In the genomic region with DNA sequence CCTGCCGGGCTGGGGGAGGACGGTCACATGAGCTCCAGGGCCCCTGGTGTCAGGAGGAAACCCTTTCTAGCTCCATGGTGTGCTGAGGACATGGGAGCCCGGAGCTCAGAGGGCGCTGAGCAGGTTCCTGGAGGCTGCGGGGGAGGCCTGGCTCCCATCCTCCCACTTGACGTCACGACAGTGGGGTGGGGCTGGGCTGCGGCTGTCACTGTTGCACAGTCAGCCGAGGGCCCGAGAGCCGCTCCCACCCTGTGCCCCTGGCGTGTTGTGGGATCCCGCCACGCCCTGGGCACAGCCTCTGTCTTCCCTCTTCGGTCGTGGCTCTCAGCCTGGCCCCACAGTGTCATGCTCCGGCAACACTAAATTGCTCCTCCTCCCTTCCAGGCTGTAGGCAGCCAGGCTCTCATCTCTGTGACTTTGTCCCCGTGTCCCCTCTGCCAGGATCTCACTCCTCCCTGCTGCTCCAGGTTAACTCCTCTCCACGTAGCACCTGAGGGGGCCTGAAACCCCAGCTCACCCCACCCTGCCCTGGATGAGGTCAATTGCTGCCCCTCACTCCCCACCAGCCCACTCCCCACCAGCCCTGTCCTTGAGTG, we compare ENCODE assay signal across 11 cellular contexts. TPM values are rescaled to one million over a fixed set of nuclear protein-coding genes. Genes with fewer than 3 reads are reported as not detected.
DNase-seq lines count a peak whose midpoint lies in the region; ATAC-seq and TF ChIP-seq lines count a peak whose summit lies in the region.
"Had no signal": no experiment of that assay in that cellular context is flagged by ENCODE, and none has a peak within 500 bp of the region (broad histone marks: within the 10 kb centered on the region; RNA-seq: fewer than 3 reads in every experiment).

No MANE protein-coding gene starts in this region.

- no peak overlapping the region for H3K4me3 Mint-ChIP-seq in activated CD8-positive, alpha-beta T cell treated with anti-CD3 and anti-CD28 coated beads for 36 hours
- no peak overlapping the region for H3K4me3 Mint-ChIP-seq in activated CD8-positive, alpha-beta T cell treated with anti-CD3 and anti-CD28 coated beads, Interleukin-2, amount 10 ng/mL, durations not matched to agents 7 days and 5 days
- H3K4me3 Mint-ChIP-seq in glutamatergic neuron (ENCODE audit: unreplicated experiment) = no peak overlapping the region
- H3K4me3 Mint-ChIP-seq: immature natural killer cell had no signal

- CTCF ChIA-PET in activated CD8-positive, alpha-beta T cell treated with anti-CD3 and anti-CD28 coated beads for 36 hours (lab: Charles Lee) = no interaction called here
- CTCF ChIA-PET in activated CD8-positive, alpha-beta T cell treated with anti-CD3 and anti-CD28 coated beads, Interleukin-2, amount 10 ng/mL, durations not matched to agents 7 days and 5 days (lab: Charles Lee) = no interaction called here

- peak; percentile 41 for ATAC-seq in activated CD8-positive, alpha-beta T cell treated with anti-CD3 and anti-CD28 coated beads for 36 hours
- ATAC-seq in activated CD8-positive, alpha-beta T cell treated with anti-CD3 and anti-CD28 coated beads, Interleukin-2, amount 10 ng/mL, durations not matched to agents 7 days and 5 days = no peak
- ATAC-seq in GM18858 (IDR thresholded peaks at IDR 0.05; ENCODE audit: unreplicated experiment) = no peak

- H3K4me3 ChIP-seq in right atrium auricular region (no peak overlapping the region), tibial nerve (no peak overlapping the region)
- H3K4me3 ChIP-seq: right lobe of liver had no signal

- H3K27me3 ChIP-seq in right atrium auricular region (no peaks in the 10 kb centered on the region), tibial nerve (no peaks in the 10 kb centered on the region)
- H3K27me3 ChIP-seq: right lobe of liver had no signal

- H3K4me1 ChIP-seq in right atrium auricular region (no peaks in the 10 kb centered on the region), tibial nerve (peaks cover 0 to 40% (median 0%) of the 10 kb centered on the region in 4 donors)
- H3K4me1 ChIP-seq: right lobe of liver had no signal

- POLR2A ChIA-PET in activated CD8-positive, alpha-beta T cell treated with anti-CD3 and anti-CD28 coated beads for 36 hours (lab: Charles Lee) = no interaction called here
- POLR2A ChIA-PET in activated CD8-positive, alpha-beta T cell treated with anti-CD3 and anti-CD28 coated beads, Interleukin-2, amount 10 ng/mL, durations not matched to agents 7 days and 5 days (lab: Charles Lee) = no interaction called here

- H3K27ac ChIP-seq in right atrium auricular region (no peak overlapping the region), tibial nerve (peak overlapping the region in 2 of 4 donors; percentile 36 to 63)
- H3K27ac ChIP-seq: right lobe of liver had no signal

- no peak for TF ChIP-seq POLR2A in tibial nerve (IDR thresholded peaks at IDR 0.05)

- 17 to 31% methylated on average over 17 to 19 of the region's 19 CpGs for WGBS in tibial nerve, 2 donors

- no peak for DNase-seq in activated CD8-positive, alpha-beta T cell treated with anti-CD3 and anti-CD28 coated beads for 36 hours
- no peak for DNase-seq in activated CD8-positive, alpha-beta T cell treated with anti-CD3 and anti-CD28 coated beads, Interleukin-2, amount 10 ng/mL, durations not matched to agents 7 days and 5 days
- peak; percentile 85 for DNase-seq in SW480 (ENCODE audit: low spot score)
- peak; percentile 81 for DNase-seq in right atrium auricular region (ENCODE audit: low spot score)
- peak; percentile 47 to 49 for DNase-seq in tibial nerve (ENCODE audit: low spot score in 2 of 2)
- DNase-seq in NCI-H524 treated with DMSO at 0.1 percent for 48 hours (lab: John Stamatoyannopoulos, UW) = no peak
- no peak for DNase-seq in glutamatergic neuron
- DNase-seq: cerebellar nuclear complex, right lobe of liver had no signal

- H3K27me3 Mint-ChIP-seq in activated CD8-positive, alpha-beta T cell treated with anti-CD3 and anti-CD28 coated beads for 36 hours = no peaks in the 10 kb centered on the region
- peaks cover 3% of the 10 kb centered on the region for H3K27me3 Mint-ChIP-seq in activated CD8-positive, alpha-beta T cell treated with anti-CD3 and anti-CD28 coated beads, Interleukin-2, amount 10 ng/mL, durations not matched to agents 7 days and 5 days (ENCODE audit: low read depth)
- peaks cover 5% of the 10 kb centered on the region for H3K27me3 Mint-ChIP-seq in glutamatergic neuron (ENCODE audit: unreplicated experiment)

- no peak overlapping the region for H3K27ac Mint-ChIP-seq in activated CD8-positive, alpha-beta T cell treated with anti-CD3 and anti-CD28 coated beads for 36 hours
- H3K27ac Mint-ChIP-seq in activated CD8-positive, alpha-beta T cell treated with anti-CD3 and anti-CD28 coated beads, Interleukin-2, amount 10 ng/mL, durations not matched to agents 7 days and 5 days = no peak overlapping the region
- no peak overlapping the region for H3K27ac Mint-ChIP-seq in glutamatergic neuron (ENCODE audit: unreplicated experiment)
- H3K27ac Mint-ChIP-seq: immature natural killer cell had no signal

- H3K4me1 Mint-ChIP-seq in activated CD8-positive, alpha-beta T cell treated with anti-CD3 and anti-CD28 coated beads for 36 hours (ENCODE audit: low read depth) = peaks cover 6% of the 10 kb centered on the region
- H3K4me1 Mint-ChIP-seq in activated CD8-positive, alpha-beta T cell treated with anti-CD3 and anti-CD28 coated beads, Interleukin-2, amount 10 ng/mL, durations not matched to agents 7 days and 5 days (ENCODE audit: low read depth) = peaks cover 6% of the 10 kb centered on the region
- peaks cover 10% of the 10 kb centered on the region for H3K4me1 Mint-ChIP-seq in glutamatergic neuron (ENCODE audit: low read depth, unreplicated experiment)

- TF ChIP-seq CTCF in activated CD8-positive, alpha-beta T cell treated with anti-CD3 and anti-CD28 coated beads for 36 hours (IDR thresholded peaks at IDR 0.05) = no peak
- TF ChIP-seq CTCF in right atrium auricular region (IDR thresholded peaks at IDR 0.05) (no peak), tibial nerve (IDR thresholded peaks at IDR 0.05) (no peak), glutamatergic neuron (IDR thresholded peaks at IDR 0.05; ENCODE audit: partially characterized antibody, unreplicated experiment) (no peak)

- H3K36me3 ChIP-seq in right atrium auricular region (no peaks in the 10 kb centered on the region), tibial nerve (no peaks in the 10 kb centered on the region)
- H3K36me3 ChIP-seq: right lobe of liver had no signal

- peak in 1 of 2 donors; percentile 29 for TF ChIP-seq EP300 in tibial nerve (IDR thresholded peaks at IDR 0.05)

- no peaks in the 10 kb centered on the region for H3K9me3 ChIP-seq in right atrium auricular region
- no peaks in the 10 kb centered on the region for H3K9me3 ChIP-seq in tibial nerve
- H3K9me3 ChIP-seq: right lobe of liver had no signal

- H3K36me3 Mint-ChIP-seq in activated CD8-positive, alpha-beta T cell treated with anti-CD3 and anti-CD28 coated beads for 36 hours (ENCODE audit: low read depth) = no peaks in the 10 kb centered on the region
- no peaks in the 10 kb centered on the region for H3K36me3 Mint-ChIP-seq in activated CD8-positive, alpha-beta T cell treated with anti-CD3 and anti-CD28 coated beads, Interleukin-2, amount 10 ng/mL, durations not matched to agents 7 days and 5 days (ENCODE audit: low read depth)
- H3K36me3 Mint-ChIP-seq in glutamatergic neuron (ENCODE audit: unreplicated experiment) = no peaks in the 10 kb centered on the region
- H3K36me3 Mint-ChIP-seq: immature natural killer cell had no signal

- H3K9me3 Mint-ChIP-seq in activated CD8-positive, alpha-beta T cell treated with anti-CD3 and anti-CD28 coated beads for 36 hours = no peaks in the 10 kb centered on the region
- no peaks in the 10 kb centered on the region for H3K9me3 Mint-ChIP-seq in activated CD8-positive, alpha-beta T cell treated with anti-CD3 and anti-CD28 coated beads, Interleukin-2, amount 10 ng/mL, durations not matched to agents 7 days and 5 days (ENCODE audit: insufficient read depth)
- H3K9me3 Mint-ChIP-seq in glutamatergic neuron (ENCODE audit: unreplicated experiment) = peaks cover 13% of the 10 kb centered on the region
- H3K9me3 Mint-ChIP-seq: immature natural killer cell had no signal

- intact Hi-C loops in activated CD8-positive, alpha-beta T cell treated with anti-CD3 and anti-CD28 coated beads for 36 hours (cut with micrococcal nuclease) = no loop called here

RNA-seq across cellular contexts. Expression of a gene that starts 33.0 kb away (rescaled TPM):
- total RNA-seq in activated CD8-positive, alpha-beta T cell treated with anti-CD3 and anti-CD28 coated beads for 36 hours = 1 to 10 TPM; 5.5 to 6.0 TPM
- 1 to 10 TPM in 1 of 2 experiments, under 1 TPM in 1; 0.70 to 1.2 TPM for total RNA-seq in activated CD8-positive, alpha-beta T cell treated with anti-CD3 and anti-CD28 coated beads, Interleukin-2, amount 10 ng/mL, durations not matched to agents 7 days and 5 days
- total RNA-seq in right atrium auricular region = 1 to 10 TPM in 1 of 2 donors, under 1 TPM in 1; 0.93 to 5.7 TPM
- total RNA-seq in tibial nerve = 10 to 100 TPM in 2 of 4 donors, 1 to 10 TPM in 2; 9.6 to 17.0 (median 11.6) TPM
- total RNA-seq in glutamatergic neuron (ENCODE audit: unreplicated experiment) = 7.0 TPM

Comparison
In these comparisons a context has a peak if more than half of its experiments do, and no peak if none do; other contexts are left out.
1. DNase-seq: peak in SW480 (single experiment), right atrium auricular region (single experiment) and tibial nerve (2 of 2); none in activated CD8-positive, alpha-beta T cell treated with anti-CD3 and anti-CD28 coated beads for 36 hours (single experiment), activated CD8-positive, alpha-beta T cell treated with anti-CD3 and anti-CD28 coated beads, Interleukin-2, amount 10 ng/mL, durations not matched to agents 7 days and 5 days (single experiment), NCI-H524 treated with DMSO at 0.1 percent for 48 hours (single experiment) and glutamatergic neuron (single experiment).